In the genomic region with DNA sequence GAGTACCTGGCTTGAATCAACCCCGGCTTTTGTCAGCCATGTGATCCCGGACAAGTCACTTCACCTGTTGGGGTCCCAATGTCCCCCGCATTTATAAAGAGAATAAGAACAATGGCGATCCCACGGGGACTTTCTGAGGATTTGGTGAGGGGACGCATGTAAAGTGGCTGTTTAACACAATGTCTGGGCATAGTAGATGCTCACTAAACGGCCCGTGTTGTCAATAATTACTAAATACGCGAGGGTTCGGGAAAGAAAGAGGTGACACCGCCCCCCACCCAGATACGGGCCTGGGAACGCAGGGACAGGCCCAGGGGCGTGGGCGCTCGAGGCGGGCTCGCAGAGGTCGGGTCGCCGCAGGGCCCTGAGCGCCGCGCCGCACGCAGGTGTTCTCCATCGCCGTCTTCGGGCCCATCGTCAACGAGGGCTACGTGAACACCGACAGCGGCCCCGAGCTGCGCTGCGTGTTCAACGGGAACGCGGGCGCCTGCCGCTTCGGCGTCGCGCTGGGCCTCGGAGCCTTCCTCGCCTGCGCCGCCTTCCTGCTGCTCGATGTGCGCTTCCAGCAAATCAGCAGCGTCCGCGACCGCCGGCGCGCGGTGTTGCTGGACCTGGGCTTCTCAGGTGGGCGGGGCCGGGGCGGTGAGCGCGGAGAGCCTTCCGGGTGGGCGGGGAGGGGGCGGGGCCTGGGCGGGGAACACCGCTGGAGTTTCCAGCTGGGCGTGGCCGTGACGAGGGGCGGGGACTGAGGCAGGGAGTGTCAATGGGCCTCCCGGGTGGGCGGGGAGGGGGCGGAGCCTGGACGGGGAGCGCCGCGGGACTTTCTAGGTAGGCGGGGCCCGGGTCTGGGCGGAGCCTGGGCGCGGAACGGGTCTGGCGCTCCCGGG, we compare ENCODE assay signal across 8 cellular contexts. TPM values are rescaled to one million over a fixed set of nuclear protein-coding genes. Genes with fewer than 3 reads are reported as not detected.
DNase-seq lines count a peak whose midpoint lies in the region; ATAC-seq, FAIRE-seq and TF ChIP-seq lines count a peak whose summit lies in the region.

No MANE protein-coding gene starts in this region.

- H3K27ac ChIP-seq in HL-60 (replicated peaks): no peak overlapping the region
- H3K27ac ChIP-seq in smooth muscle cell (ENCODE audit: low read depth): no peak overlapping the region

- DNase-seq in AG09319 (ENCODE audit: extremely low read depth, low read depth): peak; percentile 62
- DNase-seq in HL-60 (ENCODE audit: low read depth in 1 of 2, low spot score in 1 of 2): peak; percentile 78 to 93
- peak; percentile 65 for DNase-seq in bronchial epithelial cell (ENCODE audit: low read depth)
- DNase-seq in immature natural killer cell: peak; percentile 92 to 94 (median 93)
- DNase-seq in smooth muscle cell (lab: John Stamatoyannopoulos, UW; ENCODE audit: unreplicated experiment): peak; percentile 91
- no peak for DNase-seq in HTR-8/SVneo (ENCODE audit: insufficient read length, low spot score)

- peak overlapping the region; percentile 29 for H3K4me3 ChIP-seq in HL-60 (replicated peaks; ENCODE audit: insufficient read depth, low read length)
- H3K4me3 ChIP-seq in bronchial epithelial cell (ENCODE audit: low read depth, low read length): peak overlapping the region; percentile 28
- peak overlapping the region; percentile 23 for H3K4me3 ChIP-seq in smooth muscle cell

- peaks cover 28 to 29% of the 10 kb centered on the region in 2 donors for H3K4me1 Mint-ChIP-seq in immature natural killer cell

- peaks cover 12 to 19% (median 18%) of the 10 kb centered on the region in 3 donors for H3K27me3 Mint-ChIP-seq in immature natural killer cell (ENCODE audit: low read depth in 3 of 3)

- H4K20me1 ChIP-seq in smooth muscle cell (ENCODE audit: low read depth): no peaks in the 10 kb centered on the region

- H3K27me3 ChIP-seq in HL-60 (ENCODE audit: insufficient read depth, poor library complexity, severe bottlenecking) (peaks cover 26% of the 10 kb centered on the region), bronchial epithelial cell (ENCODE audit: control insufficient read depth, insufficient read depth, low read length) (peaks cover 14% of the 10 kb centered on the region), smooth muscle cell (ENCODE audit: low read depth) (peaks cover 39% of the 10 kb centered on the region)

- H3K36me3 Mint-ChIP-seq in immature natural killer cell: no peaks in the 10 kb centered on the region

- H2AFZ ChIP-seq in smooth muscle cell (ENCODE audit: low read depth): no peak overlapping the region

- 15% methylated on average over 47 of the region's 90 CpGs for WGBS in smooth muscle cell (ENCODE audit: low lambda C conversion rate)

- ATAC-seq in GM19324 (IDR thresholded peaks at IDR 0.05; ENCODE audit: low FRiP score, unreplicated experiment): peak; percentile 41
- ATAC-seq in activated CD4-positive, CD25-positive, alpha-beta regulatory T cell treated with anti-CD3 and anti-CD28 coated beads, Interleukin-2, amount 50 U/mL, for 24 hours: peak; percentile 64 to 69

- H3K9me3 ChIP-seq in smooth muscle cell (replicated peaks; ENCODE audit: low read depth): no peaks in the 10 kb centered on the region

- H3K36me3 ChIP-seq in bronchial epithelial cell (ENCODE audit: control insufficient read depth, insufficient read depth, low read length) (no peaks in the 10 kb centered on the region), smooth muscle cell (ENCODE audit: low read depth) (no peaks in the 10 kb centered on the region)

- TF ChIP-seq CTCF in AG09319 (IDR thresholded peaks at IDR 0.05; ENCODE audit: low read depth, low read length) (no peak), HL-60 (IDR thresholded peaks at IDR 0.05; ENCODE audit: insufficient read depth, low read length) (no peak), bronchial epithelial cell (IDR thresholded peaks at IDR 0.05; ENCODE audit: insufficient read depth, low read length, severe bottlenecking) (no peak), smooth muscle cell (IDR thresholded peaks at IDR 0.05; ENCODE audit: borderline replicate concordance, insufficient read depth, poor library complexity, severe bottlenecking) (no peak)

- peaks cover 26% of the 10 kb centered on the region for H3F3A ChIP-seq in smooth muscle cell (ENCODE audit: low read depth)

- no peaks in the 10 kb centered on the region for H3K9me3 Mint-ChIP-seq in immature natural killer cell

- peak overlapping the region; percentile 81 for H3K4me2 ChIP-seq in smooth muscle cell

- H3K4me3 Mint-ChIP-seq in immature natural killer cell: peak overlapping the region; percentile 79 to 85 (median 80)

- no peaks in the 10 kb centered on the region for H3K79me2 ChIP-seq in smooth muscle cell (ENCODE audit: low read depth)

- peaks cover 10% of the 10 kb centered on the region for H3K4me1 ChIP-seq in smooth muscle cell (ENCODE audit: low read depth)

- peak overlapping the region; percentile 73 to 93 (median 90) for H3K27ac Mint-ChIP-seq in immature natural killer cell

- no peak overlapping the region for H3K9ac ChIP-seq in smooth muscle cell (ENCODE audit: low read depth)

- FAIRE-seq in bronchial epithelial cell (lab: Jason Lieb, UNC) (no peak), HTR-8/SVneo (lab: Jason Lieb, UNC) (no peak)

RNA-seq across cellular contexts. Expression of a gene that starts 2.1 kb away (rescaled TPM):
- 2.9 and 5.2 TPM in 2 replicates for total RNA-seq in bronchial epithelial cell
- polyA plus RNA-seq in immature natural killer cell: 1 to 10 TPM; 4.6 to 6.7 (median 6.4) TPM
- 3.0 and 4.4 TPM in 2 replicates for total RNA-seq in smooth muscle cell
- 8.7 and 16.8 TPM in 2 replicates for polyA plus RNA-seq in smooth muscle cell

RNA-seq across cellular contexts. Expression of a gene that starts 7.8 kb away (rescaled TPM):
- 16.1 and 18.4 TPM in 2 replicates for total RNA-seq in bronchial epithelial cell
- 10 to 100 TPM; 38.4 to 52.0 (median 40.7) TPM for polyA plus RNA-seq in immature natural killer cell
- total RNA-seq in smooth muscle cell: 12.1 and 15.1 TPM in 2 replicates
- polyA plus RNA-seq in smooth muscle cell: 33.5 and 41.2 TPM in 2 replicates

RNA-seq across cellular contexts. Expression of a gene that starts 10.6 kb away (rescaled TPM):
- total RNA-seq in bronchial epithelial cell (1.6 and 2.0 TPM in 2 replicates), smooth muscle cell (0.13 TPM in 1 of 2 replicates, not detected in the other)
- polyA plus RNA-seq in immature natural killer cell (under 1 TPM in 1 of 3 donors, not detected in 2; 0.17 TPM), smooth muscle cell (0.35 and 1.7 TPM in 2 replicates)

RNA-seq across cellular contexts. Expression of a gene that starts 17.8 kb away (rescaled TPM):
- total RNA-seq in bronchial epithelial cell: 26.3 and 31.9 TPM in 2 replicates
- 10 to 100 TPM in 1 of 3 donors, 1 to 10 TPM in 2; 1.8 to 10.4 (median 2.9) TPM for polyA plus RNA-seq in immature natural killer cell
- total RNA-seq in smooth muscle cell: 23.2 and 27.2 TPM in 2 replicates
- 27.9 and 32.7 TPM in 2 replicates for polyA plus RNA-seq in smooth muscle cell

RNA-seq across cellular contexts. Expression of a gene that starts 20.0 kb away (rescaled TPM):
- total RNA-seq in bronchial epithelial cell: 38.5 and 44.5 TPM in 2 replicates
- 10 to 100 TPM; 34.4 to 66.1 (median 59.8) TPM for polyA plus RNA-seq in immature natural killer cell
- 25.8 and 28.5 TPM in 2 replicates for total RNA-seq in smooth muscle cell
- 62.0 and 81.7 TPM in 2 replicates for polyA plus RNA-seq in smooth muscle cell
